Comparison of ENCODE assay signal across 1 cellular context in the genomic region with DNA sequence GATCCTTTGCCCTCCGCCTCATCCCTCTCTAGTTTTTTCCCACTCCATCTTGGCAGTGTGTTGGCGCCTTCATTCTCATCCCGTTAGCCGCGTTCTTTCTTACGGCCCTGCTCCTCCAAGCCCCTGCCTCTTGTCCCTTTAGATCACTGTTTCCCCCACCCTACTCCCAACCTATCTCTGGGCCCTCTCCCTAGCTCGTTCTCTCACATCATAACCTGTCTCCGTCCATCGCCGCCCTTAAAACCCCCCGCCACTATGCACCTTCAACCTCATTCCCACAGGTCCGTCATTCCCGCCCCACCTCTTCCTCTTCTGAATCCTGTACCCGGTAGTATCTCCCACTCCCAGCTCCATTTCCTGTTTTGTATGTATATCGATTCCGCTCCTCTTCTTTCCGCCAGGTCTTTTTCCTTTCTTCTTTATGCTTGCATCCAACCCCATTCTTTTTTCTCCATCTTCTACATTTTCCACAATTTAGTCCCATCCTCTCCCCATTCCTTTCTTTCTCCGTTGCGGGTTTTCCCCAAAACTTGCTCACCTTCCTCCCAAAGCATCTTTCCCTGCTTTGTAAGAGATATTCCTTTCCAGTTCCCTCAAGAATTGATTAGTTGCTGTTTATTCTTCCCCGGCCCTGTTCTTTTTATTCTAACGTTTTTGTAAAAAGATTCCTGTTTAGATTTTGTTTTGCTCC.
TF ChIP-seq lines count a peak whose summit lies in the region.

No MANE protein-coding gene starts in this region.

TF ChIP-seq in HepG2, 621 proteins besides CTCF, POLR2A, EP300 and RAD21 (continued from another document and continues in another):
- TF ChIP-seq ZNF646 (CRISPR knock-in tag; IDR thresholded peaks at IDR 0.05) = no peak
- peak; percentile 60 for TF ChIP-seq SP5 (CRISPR knock-in tag; IDR thresholded peaks at IDR 0.05; ENCODE audit: borderline replicate concordance, low read depth)
- TF ChIP-seq, protein P1, sequence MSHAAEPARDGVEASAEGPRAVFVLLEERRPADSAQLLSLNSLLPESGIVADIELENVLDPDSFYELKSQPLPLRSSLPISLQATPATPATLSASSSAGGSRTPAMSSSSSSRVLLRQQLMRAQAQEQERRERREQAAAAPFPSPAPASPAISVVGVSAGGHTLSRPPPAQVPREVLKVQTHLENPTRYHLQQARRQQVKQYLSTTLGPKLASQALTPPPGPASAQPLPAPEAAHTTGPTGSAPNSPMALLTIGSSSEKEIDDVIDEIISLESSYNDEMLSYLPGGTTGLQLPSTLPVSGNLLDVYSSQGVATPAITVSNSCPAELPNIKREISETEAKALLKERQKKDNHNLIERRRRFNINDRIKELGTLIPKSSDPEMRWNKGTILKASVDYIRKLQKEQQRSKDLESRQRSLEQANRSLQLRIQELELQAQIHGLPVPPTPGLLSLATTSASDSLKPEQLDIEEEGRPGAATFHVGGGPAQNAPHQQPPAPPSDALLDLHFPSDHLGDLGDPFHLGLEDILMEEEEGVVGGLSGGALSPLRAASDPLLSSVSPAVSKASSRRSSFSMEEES (CRISPR knock-in tag; IDR thresholded peaks at IDR 0.05) = no peak
- no peak for TF ChIP-seq FOSL2 (CRISPR knock-in tag; IDR thresholded peaks at IDR 0.05)
- TF ChIP-seq, protein P2, sequence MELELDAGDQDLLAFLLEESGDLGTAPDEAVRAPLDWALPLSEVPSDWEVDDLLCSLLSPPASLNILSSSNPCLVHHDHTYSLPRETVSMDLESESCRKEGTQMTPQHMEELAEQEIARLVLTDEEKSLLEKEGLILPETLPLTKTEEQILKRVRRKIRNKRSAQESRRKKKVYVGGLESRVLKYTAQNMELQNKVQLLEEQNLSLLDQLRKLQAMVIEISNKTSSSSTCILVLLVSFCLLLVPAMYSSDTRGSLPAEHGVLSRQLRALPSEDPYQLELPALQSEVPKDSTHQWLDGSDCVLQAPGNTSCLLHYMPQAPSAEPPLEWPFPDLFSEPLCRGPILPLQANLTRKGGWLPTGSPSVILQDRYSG (CRISPR knock-in tag; IDR thresholded peaks at IDR 0.05) = no peak
- TF ChIP-seq ZFP36L1 (CRISPR knock-in tag; IDR thresholded peaks at IDR 0.05) = no peak
- TF ChIP-seq, protein P3, sequence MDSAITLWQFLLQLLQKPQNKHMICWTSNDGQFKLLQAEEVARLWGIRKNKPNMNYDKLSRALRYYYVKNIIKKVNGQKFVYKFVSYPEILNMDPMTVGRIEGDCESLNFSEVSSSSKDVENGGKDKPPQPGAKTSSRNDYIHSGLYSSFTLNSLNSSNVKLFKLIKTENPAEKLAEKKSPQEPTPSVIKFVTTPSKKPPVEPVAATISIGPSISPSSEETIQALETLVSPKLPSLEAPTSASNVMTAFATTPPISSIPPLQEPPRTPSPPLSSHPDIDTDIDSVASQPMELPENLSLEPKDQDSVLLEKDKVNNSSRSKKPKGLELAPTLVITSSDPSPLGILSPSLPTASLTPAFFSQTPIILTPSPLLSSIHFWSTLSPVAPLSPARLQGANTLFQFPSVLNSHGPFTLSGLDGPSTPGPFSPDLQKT (CRISPR knock-in tag; IDR thresholded peaks at IDR 0.05; ENCODE audit: borderline replicate concordance) = no peak
- TF ChIP-seq ZNF598 (CRISPR knock-in tag; IDR thresholded peaks at IDR 0.05; ENCODE audit: borderline replicate concordance) = no peak; the same call in 1 of the 2 replicates
- TF ChIP-seq SAFB2 (CRISPR knock-in tag; IDR thresholded peaks at IDR 0.05; ENCODE audit: borderline replicate concordance, low read depth) = no peak
- no peak for TF ChIP-seq ZNF777 (CRISPR knock-in tag; IDR thresholded peaks at IDR 0.05)
- TF ChIP-seq NR1H2 (CRISPR knock-in tag; IDR thresholded peaks at IDR 0.05; ENCODE audit: borderline replicate concordance, low read depth) = no peak
- no peak for TF ChIP-seq PITX1 (CRISPR knock-in tag; IDR thresholded peaks at IDR 0.05)
- TF ChIP-seq, protein P4, sequence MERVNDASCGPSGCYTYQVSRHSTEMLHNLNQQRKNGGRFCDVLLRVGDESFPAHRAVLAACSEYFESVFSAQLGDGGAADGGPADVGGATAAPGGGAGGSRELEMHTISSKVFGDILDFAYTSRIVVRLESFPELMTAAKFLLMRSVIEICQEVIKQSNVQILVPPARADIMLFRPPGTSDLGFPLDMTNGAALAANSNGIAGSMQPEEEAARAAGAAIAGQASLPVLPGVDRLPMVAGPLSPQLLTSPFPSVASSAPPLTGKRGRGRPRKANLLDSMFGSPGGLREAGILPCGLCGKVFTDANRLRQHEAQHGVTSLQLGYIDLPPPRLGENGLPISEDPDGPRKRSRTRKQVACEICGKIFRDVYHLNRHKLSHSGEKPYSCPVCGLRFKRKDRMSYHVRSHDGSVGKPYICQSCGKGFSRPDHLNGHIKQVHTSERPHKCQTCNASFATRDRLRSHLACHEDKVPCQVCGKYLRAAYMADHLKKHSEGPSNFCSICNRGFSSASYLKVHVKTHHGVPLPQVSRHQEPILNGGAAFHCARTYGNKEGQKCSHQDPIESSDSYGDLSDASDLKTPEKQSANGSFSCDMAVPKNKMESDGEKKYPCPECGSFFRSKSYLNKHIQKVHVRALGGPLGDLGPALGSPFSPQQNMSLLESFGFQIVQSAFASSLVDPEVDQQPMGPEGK (CRISPR knock-in tag; IDR thresholded peaks at IDR 0.05) = no peak
- no peak for TF ChIP-seq CBX1 (IDR thresholded peaks at IDR 0.05; ENCODE audit: low read depth)
- 0 out of 4 replicates have a peak, but pooled peaks of 1 of the 2 experiments have one; percentile 82 for TF ChIP-seq KLF16 (CRISPR knock-in tag; IDR thresholded peaks at IDR 0.05)
- no peak for TF ChIP-seq KDM1A (CRISPR knock-in tag; IDR thresholded peaks at IDR 0.05)
- no peak for TF ChIP-seq HDAC6 (IDR thresholded peaks at IDR 0.05; ENCODE audit: low read depth, low read length)
- TF ChIP-seq PAX8 (CRISPR knock-in tag; IDR thresholded peaks at IDR 0.05; ENCODE audit: borderline replicate concordance) = no peak
- TF ChIP-seq YEATS2 (CRISPR knock-in tag; IDR thresholded peaks at IDR 0.05; ENCODE audit: borderline replicate concordance) = no peak
- no peak for TF ChIP-seq KAT2B (IDR thresholded peaks at IDR 0.05; ENCODE audit: borderline replicate concordance, low read depth, low read length)
- no peak for TF ChIP-seq ZNF790 (CRISPR knock-in tag; IDR thresholded peaks at IDR 0.05; ENCODE audit: borderline replicate concordance)
- TF ChIP-seq GABPB1 (CRISPR knock-in tag; IDR thresholded peaks at IDR 0.05) = no peak; the same call in 1 of the 2 replicates
- no peak for TF ChIP-seq ZSCAN5A (CRISPR knock-in tag; IDR thresholded peaks at IDR 0.05; ENCODE audit: borderline replicate concordance)
- no peak for TF ChIP-seq IKZF4 (CRISPR knock-in tag; IDR thresholded peaks at IDR 0.05; ENCODE audit: borderline replicate concordance, low read depth, not compliant biosample characterization)
- no peak for TF ChIP-seq ZKSCAN8 (CRISPR knock-in tag; IDR thresholded peaks at IDR 0.05; ENCODE audit: borderline replicate concordance)
- TF ChIP-seq PHF21A (CRISPR knock-in tag; IDR thresholded peaks at IDR 0.05) = no peak
- no peak for TF ChIP-seq HMG20B (CRISPR knock-in tag; conservative IDR thresholded peaks at IDR 0.05)
- TF ChIP-seq STAT5B (CRISPR knock-in tag; IDR thresholded peaks at IDR 0.05) = no peak
- TF ChIP-seq SKI (IDR thresholded peaks at IDR 0.05; ENCODE audit: partially characterized antibody) = no peak
- TF ChIP-seq, protein P5, sequence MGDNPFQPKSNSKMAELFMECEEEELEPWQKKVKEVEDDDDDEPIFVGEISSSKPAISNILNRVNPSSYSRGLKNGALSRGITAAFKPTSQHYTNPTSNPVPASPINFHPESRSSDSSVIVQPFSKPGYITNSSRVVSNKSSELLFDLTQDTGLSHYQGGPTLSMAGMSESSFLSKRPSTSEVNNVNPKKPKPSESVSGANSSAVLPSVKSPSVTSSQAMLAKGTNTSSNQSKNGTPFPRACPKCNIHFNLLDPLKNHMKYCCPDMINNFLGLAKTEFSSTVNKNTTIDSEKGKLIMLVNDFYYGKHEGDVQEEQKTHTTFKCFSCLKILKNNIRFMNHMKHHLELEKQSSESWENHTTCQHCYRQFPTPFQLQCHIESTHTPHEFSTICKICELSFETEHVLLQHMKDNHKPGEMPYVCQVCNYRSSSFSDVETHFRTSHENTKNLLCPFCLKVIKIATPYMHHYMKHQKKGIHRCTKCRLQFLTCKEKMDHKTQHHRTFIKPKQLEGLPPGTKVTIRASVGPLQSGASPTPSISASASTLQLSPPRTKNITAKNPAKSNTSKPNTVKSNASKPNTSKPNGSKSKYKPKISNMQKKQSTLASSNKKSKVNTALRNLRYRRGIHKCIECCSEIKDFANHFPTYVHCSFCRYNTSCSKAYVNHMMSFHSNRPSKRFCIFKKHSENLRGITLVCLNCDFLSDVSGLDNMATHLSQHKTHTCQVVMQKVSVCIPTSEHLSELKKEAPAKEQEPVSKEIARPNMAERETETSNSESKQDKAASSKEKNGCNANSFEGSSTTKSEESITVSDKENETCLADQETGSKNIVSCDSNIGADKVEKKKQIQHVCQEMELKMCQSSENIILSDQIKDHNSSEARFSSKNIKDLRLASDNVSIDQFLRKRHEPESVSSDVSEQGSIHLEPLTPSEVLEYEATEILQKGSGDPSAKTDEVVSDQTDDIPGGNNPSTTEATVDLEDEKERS (CRISPR knock-in tag; IDR thresholded peaks at IDR 0.05) = no peak
- TF ChIP-seq TCF12 (IDR thresholded peaks at IDR 0.05) = no peak
- no peak for TF ChIP-seq TCF12 (CRISPR knock-in tag; IDR thresholded peaks at IDR 0.05)
- no peak for TF ChIP-seq ZBTB7A (CRISPR knock-in tag; IDR thresholded peaks at IDR 0.05)
- TF ChIP-seq HNRNPUL1 (IDR thresholded peaks at IDR 0.05; ENCODE audit: low read depth, low read length) = no peak
